ENCODE assay signal across 8 cellular contexts in genomic region chr6:160750276-160750689, GRCh38. TPM values are rescaled to one million over a fixed set of nuclear protein-coding genes. Genes with fewer than 3 reads are reported as not detected.
DNase-seq lines count a peak whose midpoint lies in the region; ATAC-seq, FAIRE-seq and TF ChIP-seq lines count a peak whose summit lies in the region.

No MANE protein-coding gene starts in this region.

- no peak overlapping the region for H2AK5ac ChIP-seq in H1 (ENCODE audit: low read depth, low read length)

- H4K8ac ChIP-seq in H1 (ENCODE audit: extremely low read depth, insufficient read depth, low read length) = no peak overlapping the region

- POLR2A ChIA-PET in GM10248 (lab: Yijun Ruan, JAX) = no interaction called here
- POLR2A ChIA-PET in H1 (lab: Charles Lee; ENCODE audit: partially characterized antibody) = interaction anchor here (0.9 kb wide), 1 partner anchor 242 kb away, joined by 3 read pairs; no protein-coding TSS in a partner anchor

- H2BK12ac ChIP-seq in H1 (ENCODE audit: low read depth, low read length) = no peak overlapping the region

- peak overlapping the region; percentile 97 for H2AFZ ChIP-seq in H1 (ENCODE audit: low read length)

- no peak overlapping the region for H3K23ac ChIP-seq in H1 (ENCODE audit: insufficient read length)

- WGBS in H1 (ENCODE audit: extremely low coverage in 1 of 2, insufficient coverage in 1 of 2, insufficient read length in 1 of 2, insufficient replicate concordance in 2 of 2, low coverage in 1 of 2, low lambda C conversion rate in 2 of 2, missing lambda C conversion rate in 1 of 2), 2 experiments = 44% methylated on average over 5 of the region's 5 CpGs; no CpG with 5 or more reads in 1 of the 2 experiments

- peak overlapping the region in 2 of 4 experiments; percentile 2 to 44; a peak in 2 of 8 replicates for H3K4me3 ChIP-seq in H1 (ENCODE audit: extremely low read depth in 1 of 4, insufficient read depth in 2 of 4, low read depth in 3 of 4, low read length in 4 of 4)

- H3K4me2 ChIP-seq in H1 (ENCODE audit: insufficient read depth in 1 of 2, low read depth in 2 of 2, low read length in 2 of 2) = peak overlapping the region; percentile 5 to 63; a peak in 3 of 4 replicates

- no peaks in the 10 kb centered on the region for H3K79me2 ChIP-seq in H1 (ENCODE audit: control insufficient read depth in 1 of 2, insufficient read depth in 2 of 2, low read length in 2 of 2)

- TF ChIP-seq CTCF in GM10248 (IDR thresholded peaks at IDR 0.05; ENCODE audit: control extremely low read depth, extremely low read depth, low read depth, missing control alignments) (peak; percentile 48), H1 (IDR thresholded peaks at IDR 0.05; ENCODE audit: control extremely low read depth in 1 of 3, insufficient read depth in 1 of 3, low read depth in 1 of 3, low read length in 3 of 3) (peak; percentile 78 to 99 (median 91))

- H3K14ac ChIP-seq in H1 (ENCODE audit: insufficient read length) = no peak overlapping the region

- H4K20me1 ChIP-seq in H1 (replicated peaks in 1 of 2; ENCODE audit: control insufficient read depth in 1 of 2, insufficient read depth in 2 of 2, low read length in 2 of 2) = peaks cover 0 to 5% of the 10 kb centered on the region in 2 experiments

- H2BK20ac ChIP-seq in H1 (ENCODE audit: low read length) = no peak overlapping the region

- no peak overlapping the region for H3K9ac ChIP-seq in H1 (replicated peaks in 1 of 4; ENCODE audit: extremely low read depth in 1 of 4, low read depth in 3 of 4, low read length in 3 of 4)

- H3K36me3 ChIP-seq in H1 (ENCODE audit: control insufficient read depth in 2 of 4, insufficient read depth in 4 of 4, low read length in 3 of 4) = no peaks in the 10 kb centered on the region

- H3K27me3 ChIP-seq in H1 (replicated peaks in 1 of 4; ENCODE audit: control insufficient read depth in 3 of 4, extremely low read depth in 1 of 4, insufficient read depth in 3 of 4, low read length in 3 of 4) = no peaks in the 10 kb centered on the region

- no peak overlapping the region for H4K5ac ChIP-seq in H1 (ENCODE audit: insufficient read length, low read depth, low read length)

- H2BK5ac ChIP-seq in H1 (ENCODE audit: low read depth, low read length) = no peak overlapping the region

- H3K18ac ChIP-seq in H1 (ENCODE audit: extremely low read depth, low read length) = no peak overlapping the region

- H3K4me1 ChIP-seq in H1 (replicated peaks in 1 of 4; ENCODE audit: control insufficient read depth in 3 of 4, insufficient read depth in 4 of 4, low read length in 3 of 4) = no peaks in the 10 kb centered on the region

- peaks cover 8% of the 10 kb centered on the region; the same call in 1 of the 2 replicates for H3K23me2 ChIP-seq in H1 (ENCODE audit: low read depth, low read length)

- ATAC-seq in GM19463 (IDR thresholded peaks at IDR 0.05; ENCODE audit: unreplicated experiment) = peak; percentile 93
- ATAC-seq in HG03469 (IDR thresholded peaks at IDR 0.05; ENCODE audit: unreplicated experiment) = peak; percentile 90
- ATAC-seq in Right ventricle myocardium superior (ENCODE audit: poor library complexity) = no peak

- peak overlapping the region; percentile 9 for H4K91ac ChIP-seq in H1 (replicated peaks; ENCODE audit: insufficient read length, low read length)

- no peak overlapping the region for H3K4ac ChIP-seq in H1 (replicated peaks; ENCODE audit: insufficient read length, low read depth, low read length)

- no peak overlapping the region for H2BK15ac ChIP-seq in H1 (ENCODE audit: low read length)

- H2BK120ac ChIP-seq in H1 (replicated peaks; ENCODE audit: low read depth, low read length) = no peak overlapping the region

- peak; percentile 99 for TF ChIP-seq RAD21 in H1 (IDR thresholded peaks at IDR 0.05 in 1 of 2, conservative IDR thresholded peaks at IDR 0.05 in 1 of 2; ENCODE audit: low read depth in 2 of 2, low read length in 2 of 2)

- intact Hi-C loops in Right ventricle myocardium superior (cut with DNase I) = no loop called here

- no peaks in the 10 kb centered on the region for H3K79me1 ChIP-seq in H1 (ENCODE audit: low read depth, low read length)

- no peak for TF ChIP-seq EP300 in H1 (IDR thresholded peaks at IDR 0.05; ENCODE audit: borderline replicate concordance in 1 of 2, low read depth in 2 of 2, low read length in 2 of 2)

- no peak overlapping the region for H3K56ac ChIP-seq in H1 (replicated peaks; ENCODE audit: insufficient read length, low read depth, low read length)

- FAIRE-seq in H1 (lab: Jason Lieb, UNC) = peak; percentile 95

- TF ChIP-seq POLR2A in H1 (IDR thresholded peaks at IDR 0.05; ENCODE audit: control extremely low read depth in 1 of 2, low read depth in 2 of 2, low read length in 2 of 2) = no peak

- no peaks in the 10 kb centered on the region for H3K9me3 ChIP-seq in H1 (ENCODE audit: insufficient read depth in 2 of 2, low read depth in 1 of 2, low read length in 1 of 2)

- DNase-seq in GM10248 (ENCODE audit: extremely low spot score) = peak; percentile 35
- DNase-seq in H1 (ENCODE audit: low read depth in 1 of 2, low spot score in 2 of 2) = peak; percentile 38 to 76
- DNase-seq in activated CD8-positive, alpha-beta memory T cell treated with anti-CD3 and anti-CD28 coated beads, Interleukin-2, amount 50 U/mL, for 48 hours = no peak
- no peak for DNase-seq in Right ventricle myocardium superior
- DNase-seq in kidney glomerular epithelial cell (lab: John Stamatoyannopoulos, UW) = no peak
- no peak for DNase-seq in DMS79 (lab: John Stamatoyannopoulos, UW)

- H3K27ac ChIP-seq in H1 (ENCODE audit: low read depth, low read length) = no peak overlapping the region

- CTCF ChIA-PET in GM10248 (lab: Yijun Ruan, JAX) (interaction anchor here (0.6 to 4.9 kb wide), 16 partner anchors 9 to 623 kb away, joined by 3 to 56 read pairs (median 5); no protein-coding TSS in a partner anchor), H1 (lab: Charles Lee; ENCODE audit: partially characterized antibody) (interaction anchor here (0.5 to 2.7 kb wide), 37 partner anchors 8 to 1000 kb away, joined by 3 to 17 read pairs (median 3); partner anchors contain the start of gene MAP3K4)

TF ChIP-seq in H1, 55 proteins besides CTCF, POLR2A, EP300 and RAD21:
- TF ChIP-seq, protein P1, sequence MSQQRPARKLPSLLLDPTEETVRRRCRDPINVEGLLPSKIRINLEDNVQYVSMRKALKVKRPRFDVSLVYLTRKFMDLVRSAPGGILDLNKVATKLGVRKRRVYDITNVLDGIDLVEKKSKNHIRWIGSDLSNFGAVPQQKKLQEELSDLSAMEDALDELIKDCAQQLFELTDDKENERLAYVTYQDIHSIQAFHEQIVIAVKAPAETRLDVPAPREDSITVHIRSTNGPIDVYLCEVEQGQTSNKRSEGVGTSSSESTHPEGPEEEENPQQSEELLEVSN (IDR thresholded peaks at IDR 0.05) = peak; percentile 35; the same call in 1 of the 2 replicates
- 0 out of 2 replicates have a peak, but pooled peaks have one; percentile 19 for TF ChIP-seq JUND (IDR thresholded peaks at IDR 0.05; ENCODE audit: low read length)
- no peak for TF ChIP-seq TCF12 (IDR thresholded peaks at IDR 0.05; ENCODE audit: low read depth, low read length)
- TF ChIP-seq SP1 (IDR thresholded peaks at IDR 0.05; ENCODE audit: low read depth, low read length) = no peak
- TF ChIP-seq MAX (IDR thresholded peaks at IDR 0.05) = peak; percentile 76
- TF ChIP-seq SIN3A (conservative IDR thresholded peaks at IDR 0.05 in 1 of 2, IDR thresholded peaks at IDR 0.05 in 1 of 2; ENCODE audit: low read depth in 1 of 2, low read length in 2 of 2) = no peak
- TF ChIP-seq CTBP2 (IDR thresholded peaks at IDR 0.05; ENCODE audit: borderline replicate concordance, insufficient read depth, insufficient read length, low read length) = no peak
- TF ChIP-seq RFX5 (IDR thresholded peaks at IDR 0.05; ENCODE audit: borderline replicate concordance, low read depth, low read length) = no peak
- no peak for TF ChIP-seq ATF3 (IDR thresholded peaks at IDR 0.05; ENCODE audit: insufficient read depth, low read depth, low read length)
- no peak for TF ChIP-seq SAP30 (IDR thresholded peaks at IDR 0.05; ENCODE audit: insufficient read depth, insufficient replicate concordance, low read length)
- TF ChIP-seq RNF2 (IDR thresholded peaks at IDR 0.05; ENCODE audit: borderline replicate concordance, low read depth, low read length, missing control alignments, poor library complexity, severe bottlenecking) = no peak
- TF ChIP-seq SP2 (IDR thresholded peaks at IDR 0.05; ENCODE audit: low read length) = no peak
- TF ChIP-seq SUZ12 (IDR thresholded peaks at IDR 0.05; ENCODE audit: low read length) = no peak
- 0 out of 2 replicates have a peak, but pooled peaks have one; percentile 41 for TF ChIP-seq YY1 (IDR thresholded peaks at IDR 0.05; ENCODE audit: low read depth, low read length)
- TF ChIP-seq CREB1 (IDR thresholded peaks at IDR 0.05) = no peak

RNA-seq across cellular contexts. Expression of gene PLG, which starts 48.2 kb away (rescaled TPM):
- total RNA-seq in H1 (2021; fragmentation: NEBNext Ultra II Directional; extraction: Animal tissue kit (Norgen Biotek cat#: 25700)) = not detected in 2 replicates
- not detected in 2 replicates for polyA plus RNA-seq in H1 (2011; rRNA removed)
- not detected for polyA plus RNA-seq in H1 (2011; cell fraction: cytosol; rRNA removed)
- polyA plus RNA-seq in H1 (2011; cell fraction: nucleus; rRNA removed) = not detected
- not detected in 4 replicates for polyA plus RNA-seq in H1 (2012, experiment 1 of 2)
- not detected for polyA plus RNA-seq in H1 (2012, experiment 2 of 2)
- not detected for polyA plus RNA-seq in H1 (2013, experiment 1 of 2)
- polyA plus RNA-seq in H1 (2013, experiment 2 of 2) = not detected
- polyA minus RNA-seq in H1 (2011; rRNA and poly(A)+ RNA removed) = not detected in 2 replicates
- polyA minus RNA-seq in H1 (2011; cell fraction: cytosol; rRNA and poly(A)+ RNA removed) = not detected
- not detected for polyA minus RNA-seq in H1 (2011; cell fraction: nucleus; rRNA and poly(A)+ RNA removed)
- 0.40 TPM for total RNA-seq in Right ventricle myocardium superior

Comparison
In these comparisons a context has a peak if more than half of its experiments do, and no peak if none do; other contexts are left out.
1. DNase-seq: peak in GM10248 (single experiment) and H1 (2 of 2); none in activated CD8-positive, alpha-beta memory T cell treated with anti-CD3 and anti-CD28 coated beads, Interleukin-2, amount 50 U/mL, for 48 hours (single experiment), Right ventricle myocardium superior (single experiment), kidney glomerular epithelial cell (single experiment) and DMS79 (single experiment).